In the genomic region with DNA sequence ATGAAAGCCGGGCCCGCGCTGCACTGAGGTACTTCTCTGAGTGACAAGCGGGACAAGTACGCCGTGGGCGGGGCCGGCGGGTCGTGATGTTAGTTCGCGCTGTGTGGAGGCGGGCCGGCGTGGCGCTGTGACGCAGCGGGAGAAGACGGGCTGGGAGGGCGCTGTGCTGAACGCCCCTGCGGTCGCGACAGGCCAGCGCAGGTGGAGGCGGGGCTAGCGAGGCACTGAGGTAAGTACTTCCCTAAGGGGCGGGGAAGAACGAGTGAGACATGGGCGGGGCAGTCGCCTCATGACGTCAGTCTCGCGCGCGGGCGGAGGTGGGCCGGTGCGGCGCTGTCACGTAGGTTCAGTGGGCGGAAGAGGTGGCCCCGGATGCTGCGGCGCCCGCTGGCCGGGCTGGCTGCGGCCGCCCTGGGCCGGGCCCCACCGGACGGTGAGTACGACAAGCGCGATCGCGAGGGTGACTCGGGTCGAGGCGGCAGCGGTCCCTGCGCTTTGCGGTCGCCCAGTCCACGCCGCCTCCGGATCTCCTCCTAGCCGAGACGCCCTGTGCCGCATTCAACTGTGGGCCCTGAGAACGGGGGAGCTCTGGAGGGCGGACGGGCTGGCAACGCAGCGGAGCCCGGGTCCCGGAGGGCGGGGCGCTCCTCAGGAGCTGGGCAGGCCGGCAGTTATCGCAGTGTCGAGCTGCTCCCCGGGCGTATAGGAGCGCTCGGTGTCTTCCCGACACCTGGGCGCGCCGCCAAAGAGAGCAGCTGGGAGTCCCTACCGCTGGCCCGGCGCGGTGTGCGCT, we compare ENCODE assay signal across 8 cellular contexts.
DNase-seq lines count a peak whose midpoint lies in the region; ATAC-seq and TF ChIP-seq lines count a peak whose summit lies in the region.

A gene with protein sequence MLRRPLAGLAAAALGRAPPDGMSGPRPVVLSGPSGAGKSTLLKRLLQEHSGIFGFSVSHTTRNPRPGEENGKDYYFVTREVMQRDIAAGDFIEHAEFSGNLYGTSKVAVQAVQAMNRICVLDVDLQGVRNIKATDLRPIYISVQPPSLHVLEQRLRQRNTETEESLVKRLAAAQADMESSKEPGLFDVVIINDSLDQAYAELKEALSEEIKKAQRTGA (plus strand): TSS at position 349 of the 793 bp plus-strand sequence. CDS start 24 bp downstream, at position 373.

- peak within 1 kb of the TSS; percentile 93 for H3K27ac Mint-ChIP-seq in central memory CD8-positive, alpha-beta T cell (ENCODE audit: low read depth)

- no peaks in the 10 kb centered on the region for H3K27me3 Mint-ChIP-seq in central memory CD8-positive, alpha-beta T cell

- peak within 1 kb of the TSS; percentile 96 for H3K4me3 Mint-ChIP-seq in central memory CD8-positive, alpha-beta T cell

- DNase-seq in AG10803 (ENCODE audit: low read depth) (peak; percentile 99), NCI-H446 (lab: John Stamatoyannopoulos, UW) (peak; percentile 98 to 100), iris pigment epithelial cell (ENCODE audit: low read depth) (peak; percentile 100)
- peak; percentile 100 for DNase-seq in activated CD4-positive, CD25-positive, alpha-beta regulatory T cell treated with anti-CD3 and anti-CD28 coated beads, Interleukin-2, amount 50 U/mL, for 16 hours (ENCODE audit: low read depth, low spot score)
- DNase-seq in central memory CD8-positive, alpha-beta T cell (ENCODE audit: low spot score in 2 of 2), result peak; percentile 99 to 100
- peak; percentile 99 to 100 for DNase-seq in stimulated activated CD4-positive, alpha-beta T cell treated with anti-CD3 and anti-CD28 coated beads, Interleukin-12 subunit alpha, Interleukin-12 subunit beta, amount 100 ng/mL, for 24 hours (ENCODE audit: low read depth in 2 of 2)

- H3K9me3 Mint-ChIP-seq in central memory CD8-positive, alpha-beta T cell, result no peaks in the 10 kb centered on the region

- H3K4me1 Mint-ChIP-seq in central memory CD8-positive, alpha-beta T cell, result peaks cover 54% of the 10 kb centered on the region

- peak within 1 kb of the TSS; percentile 92 for H3K4me3 ChIP-seq in AG10803 (ENCODE audit: low read length)

- peaks cover 34% of the 10 kb centered on the region for H3K36me3 Mint-ChIP-seq in central memory CD8-positive, alpha-beta T cell (ENCODE audit: insufficient read depth)

- peak; percentile 90 for ATAC-seq in GM19035 (IDR thresholded peaks at IDR 0.05; ENCODE audit: unreplicated experiment)
- ATAC-seq in HG03354 (IDR thresholded peaks at IDR 0.05; ENCODE audit: poor library complexity, severe bottlenecking, unreplicated experiment), result peak; percentile 89
- peak; percentile 84 for ATAC-seq in central memory CD8-positive, alpha-beta T cell (replicated peaks; ENCODE audit: extremely low read depth, poor library complexity, severe bottlenecking)

- TF ChIP-seq CTCF in AG10803 (conservative IDR thresholded peaks at IDR 0.05; ENCODE audit: low read length), result no peak; the same call in 1 of the 2 replicates

Comparison
In these comparisons a context has a peak if more than half of its experiments do, and no peak if none do; other contexts are left out.
1. Peak in every context shown above with its lines: DNase-seq, ATAC-seq and H3K4me3 ChIP-seq.